Comparison of ENCODE assay signal across 8 cellular contexts in genomic region chr3:156483961-156484787, GRCh38.
DNase-seq lines count a peak whose midpoint lies in the region; ATAC-seq and TF ChIP-seq lines count a peak whose summit lies in the region.

No MANE protein-coding gene starts in this region.

- no peak overlapping the region for H3K4me3 ChIP-seq in gastroesophageal sphincter

- no peak for TF ChIP-seq EP300 in gastroesophageal sphincter (IDR thresholded peaks at IDR 0.05)

- TF ChIP-seq CTCF in gastroesophageal sphincter (IDR thresholded peaks at IDR 0.05): no peak

- no peaks in the 10 kb centered on the region for H3K9me3 ChIP-seq in gastroesophageal sphincter

- WGBS in gastroesophageal sphincter (ENCODE audit: low coverage in 1 of 2), 2 donors: 23 to 24% methylated on average over 5 to 6 of the region's 6 CpGs

- peak overlapping the region; percentile 38 to 68 (median 50) for H3K27ac ChIP-seq in gastroesophageal sphincter

- no peaks in the 10 kb centered on the region for H3K27me3 ChIP-seq in gastroesophageal sphincter

- DNase-seq in NOMO-1 treated with DMSO at 0.1 percent for 48 hours (lab: John Stamatoyannopoulos, UW; ENCODE audit: unreplicated experiment) (peak; percentile 90), GM19240 (ENCODE audit: insufficient read length, low spot score) (no peak), NCI-H2107 (lab: John Stamatoyannopoulos, UW) (no peak)
- peak; percentile 35 for DNase-seq in activated T-cell treated with anti-CD3 and anti-CD28 coated beads, Interleukin-2, amount 50 U/mL, for 1 hour
- DNase-seq in stimulated activated CD4-positive, alpha-beta T cell treated with anti-CD3 and anti-CD28 coated beads, Interleukin-1b, Interleukin-23, amount 100 ng/mL, for 24 hours (ENCODE audit: low read depth in 4 of 4, low spot score in 1 of 4): peak in 3 of 4 experiments; percentile 12 to 26 (median 17)

- TF ChIP-seq POLR2A in gastroesophageal sphincter (IDR thresholded peaks at IDR 0.05): no peak

- peak; percentile 76 for ATAC-seq in GM18858 (IDR thresholded peaks at IDR 0.05; ENCODE audit: unreplicated experiment)
- ATAC-seq in HG02885 (IDR thresholded peaks at IDR 0.05; ENCODE audit: poor library complexity, unreplicated experiment): peak; percentile 87
- peak; percentile 70 for ATAC-seq in gastroesophageal sphincter

- H3K36me3 ChIP-seq in gastroesophageal sphincter: no peaks in the 10 kb centered on the region

- peaks cover 7 to 39% (median 11%) of the 10 kb centered on the region in 3 donors for H3K4me1 ChIP-seq in gastroesophageal sphincter

Comparison
In these comparisons a context has a peak if more than half of its experiments do, and no peak if none do; other contexts are left out.
1. DNase-seq: peak in NOMO-1 treated with DMSO at 0.1 percent for 48 hours (single experiment), activated T-cell treated with anti-CD3 and anti-CD28 coated beads, Interleukin-2, amount 50 U/mL, for 1 hour (single experiment) and stimulated activated CD4-positive, alpha-beta T cell treated with anti-CD3 and anti-CD28 coated beads, Interleukin-1b, Interleukin-23, amount 100 ng/mL, for 24 hours (3 of 4); none in GM19240 (single experiment) and NCI-H2107 (single experiment).
2. Peak in every context shown above with its lines, with median percentiles within 50 percentile points of each other: ATAC-seq.